21 cellular contexts compared by ENCODE assay signal in genomic region chr17:67055041-67055443, GRCh38. TPM values are rescaled to one million over a fixed set of nuclear protein-coding genes. Genes with fewer than 3 reads are reported as not detected.
A peak's percentile ranks its signal among the peaks of the same experiment; 100 is the strongest.
DNase-seq lines count a peak whose midpoint lies in the region; ATAC-seq and TF ChIP-seq lines count a peak whose summit lies in the region.
"Had no signal": no experiment of that assay in that cellular context is flagged by ENCODE, and none has a peak within 500 bp of the region (broad histone marks: within the 10 kb centered on the region; RNA-seq: fewer than 3 reads in every experiment).

No MANE protein-coding gene starts in this region.

- CTCF ChIA-PET in activated CD4-positive, alpha-beta memory T cell treated with anti-CD3 and anti-CD28 coated beads, Interleukin-2, amount 10 ng/mL, durations not matched to agents 7 days and 5 days (lab: Charles Lee) = no interaction called here

- no peak for ATAC-seq in lung (ENCODE audit: insufficient read depth, low FRiP score)

- no peaks in the 10 kb centered on the region for H3K36me3 ChIP-seq in lung (ENCODE audit: control insufficient read depth in 2 of 2, insufficient read depth in 2 of 2, low read length in 2 of 2)
- H3K36me3 ChIP-seq in skeletal muscle tissue (ENCODE audit: control insufficient read depth in 3 of 3, insufficient read depth in 3 of 3, low read length in 3 of 3) = peaks cover 22 to 27% (median 25%) of the 10 kb centered on the region in 3 donors
- H3K36me3 ChIP-seq: HAP-1, MG63 had no signal

- no peak overlapping the region for H3K9ac ChIP-seq in skeletal muscle tissue (ENCODE audit: low read depth in 1 of 3, low read length in 3 of 3)

- H3K4me1 ChIP-seq in lung (ENCODE audit: control insufficient read depth in 2 of 2, insufficient read depth in 2 of 2, low read length in 2 of 2) = no peaks in the 10 kb centered on the region
- peaks cover 61 to 79% (median 64%) of the 10 kb centered on the region in 3 donors for H3K4me1 ChIP-seq in skeletal muscle tissue (ENCODE audit: control insufficient read depth in 3 of 3, insufficient read depth in 3 of 3, low read length in 3 of 3)
- H3K4me1 ChIP-seq: HAP-1 had no signal

- peaks cover 0 to 8% of the 10 kb centered on the region in 2 donors for H3K9me3 ChIP-seq in lung (ENCODE audit: control insufficient read depth in 2 of 2, insufficient read depth in 1 of 2, low read length in 1 of 2)
- H3K9me3 ChIP-seq in skeletal muscle tissue (ENCODE audit: control insufficient read depth in 3 of 3, low read length in 3 of 3) = no peaks in the 10 kb centered on the region
- H3K9me3 ChIP-seq: HAP-1, MG63 had no signal

- H3K27me3 ChIP-seq in lung (ENCODE audit: control insufficient read depth, insufficient read depth) (no peaks in the 10 kb centered on the region), skeletal muscle tissue (ENCODE audit: control insufficient read depth in 3 of 3, insufficient read depth in 3 of 3, low read length in 3 of 3) (no peaks in the 10 kb centered on the region)
- H3K27me3 ChIP-seq: MG63 had no signal

- H3K27ac ChIP-seq in lung (ENCODE audit: low read depth in 1 of 2, low read length in 1 of 2) = no peak overlapping the region
- peak overlapping the region; percentile 97 for H3K27ac ChIP-seq in skeletal muscle tissue (ENCODE audit: low read depth, low read length)
- H3K27ac ChIP-seq: 22Rv1 had no signal

- H3K4me3 ChIP-seq in lung = no peak overlapping the region
- H3K4me3 ChIP-seq in skeletal muscle tissue (ENCODE audit: low read length in 3 of 3) = no peak overlapping the region
- H3K4me3 ChIP-seq: HAP-1, MG63 had no signal

- H3K27me3 Mint-ChIP-seq in activated CD4-positive, alpha-beta memory T cell treated with anti-CD3 and anti-CD28 coated beads, Interleukin-2, amount 10 ng/mL, durations not matched to agents 7 days and 5 days = no peaks in the 10 kb centered on the region
- H3K27me3 Mint-ChIP-seq: CD4-positive, alpha-beta memory T cell had no signal

- no peak overlapping the region for H3K4me3 Mint-ChIP-seq in activated CD4-positive, alpha-beta memory T cell treated with anti-CD3 and anti-CD28 coated beads, Interleukin-2, amount 10 ng/mL, durations not matched to agents 7 days and 5 days

- no peaks in the 10 kb centered on the region for H3K9me3 Mint-ChIP-seq in activated CD4-positive, alpha-beta memory T cell treated with anti-CD3 and anti-CD28 coated beads, Interleukin-2, amount 10 ng/mL, durations not matched to agents 7 days and 5 days

- H3K4me1 Mint-ChIP-seq in activated CD4-positive, alpha-beta memory T cell treated with anti-CD3 and anti-CD28 coated beads, Interleukin-2, amount 10 ng/mL, durations not matched to agents 7 days and 5 days = no peaks in the 10 kb centered on the region
- H3K4me1 Mint-ChIP-seq: CD4-positive, alpha-beta memory T cell had no signal

- TF ChIP-seq CTCF in lung (IDR thresholded peaks at IDR 0.05; ENCODE audit: control extremely low read depth, extremely low read depth) = no peak

- 95 to 98% methylated on average over 19 of the region's 19 CpGs for WGBS in lung, 2 donors

- H3K27ac Mint-ChIP-seq in activated CD4-positive, alpha-beta memory T cell treated with anti-CD3 and anti-CD28 coated beads, Interleukin-2, amount 10 ng/mL, durations not matched to agents 7 days and 5 days = no peak overlapping the region
- H3K27ac Mint-ChIP-seq: CD4-positive, alpha-beta memory T cell had no signal

- DNase-seq in activated CD8-positive, alpha-beta memory T cell treated with anti-CD3 and anti-CD28 coated beads for 24 hours = peak; percentile 42
- no peak for DNase-seq in activated CD8-positive, alpha-beta memory T cell treated with anti-CD3 and anti-CD28 coated beads, Interleukin-2, amount 50 U/mL, for 4 hours
- peak; percentile 11 for DNase-seq in activated CD4-positive, alpha-beta memory T cell treated with anti-CD3 and anti-CD28 coated beads, Interleukin-2, amount 10 ng/mL, durations not matched to agents 7 days and 5 days
- DNase-seq in lung (ENCODE audit: low spot score) = peak; percentile 11
- no peak for DNase-seq in UCSD-AML1 (lab: John Stamatoyannopoulos, UW; ENCODE audit: unreplicated experiment)
- DNase-seq in NCI-H2171 treated with DMSO at 0.1 percent for 48 hours (lab: John Stamatoyannopoulos, UW) = no peak
- DNase-seq in AML-193 (lab: John Stamatoyannopoulos, UW) = no peak
- DNase-seq: Calu3; CD4-positive, alpha-beta memory T cell; IMR-90; Karpas-422; MG63; NCI-H1092; NCI-H146; NCI-H2081; NCI-H510A had no signal

- H3K36me3 Mint-ChIP-seq in activated CD4-positive, alpha-beta memory T cell treated with anti-CD3 and anti-CD28 coated beads, Interleukin-2, amount 10 ng/mL, durations not matched to agents 7 days and 5 days (ENCODE audit: low read depth) = no peaks in the 10 kb centered on the region
- H3K36me3 Mint-ChIP-seq: CD4-positive, alpha-beta memory T cell had no signal

- POLR2A ChIA-PET in activated CD4-positive, alpha-beta memory T cell treated with anti-CD3 and anti-CD28 coated beads, Interleukin-2, amount 10 ng/mL, durations not matched to agents 7 days and 5 days (lab: Charles Lee) = interaction anchor here (1.3 kb wide), 1 partner anchor 13 kb away, joined by 3 read pairs; no protein-coding TSS in a partner anchor

RNA-seq across cellular contexts. Expression of gene CACNG1, which starts 10.7 kb away (rescaled TPM):
- total RNA-seq in activated CD4-positive, alpha-beta memory T cell treated with anti-CD3 and anti-CD28 coated beads, Interleukin-2, amount 10 ng/mL, durations not matched to agents 7 days and 5 days = not detected
- not detected for total RNA-seq in lung
- under 1 TPM; 0.05 to 0.08 TPM for polyA plus RNA-seq in lung
- total RNA-seq in skeletal muscle tissue = 43.3 TPM
- total RNA-seq: Calu3; CD4-positive, alpha-beta memory T cell; IMR-90 had no signal
- polyA plus RNA-seq: AG04450; BJ; CD4-positive, alpha-beta memory T cell; IMR-90 had no signal

Comparison
In these comparisons a context has a peak if more than half of its experiments do, and no peak if none do; other contexts are left out.
1. DNase-seq: peak in activated CD8-positive, alpha-beta memory T cell treated with anti-CD3 and anti-CD28 coated beads for 24 hours (single experiment), activated CD4-positive, alpha-beta memory T cell treated with anti-CD3 and anti-CD28 coated beads, Interleukin-2, amount 10 ng/mL, durations not matched to agents 7 days and 5 days (single experiment) and lung (single experiment); none in activated CD8-positive, alpha-beta memory T cell treated with anti-CD3 and anti-CD28 coated beads, Interleukin-2, amount 50 U/mL, for 4 hours (single experiment), UCSD-AML1 (single experiment), NCI-H2171 treated with DMSO at 0.1 percent for 48 hours (single experiment) and AML-193 (0 of 2).
2. RNA of gene CACNG1, which starts 10.7 kb away (total RNA-seq): 43.3 TPM in skeletal muscle tissue (single experiment); not detected in lung and not detected in activated CD4-positive, alpha-beta memory T cell treated with anti-CD3 and anti-CD28 coated beads, Interleukin-2, amount 10 ng/mL, durations not matched to agents 7 days and 5 days; every median in the first group is over 10 times any median in the second.